Comparison of ENCODE assay signal across 25 cellular contexts in genomic region chr3:11246663-11246970, GRCh38.
"Had no signal": no experiment of that assay in that cellular context is flagged by ENCODE, and none has a peak within 500 bp of the region (broad histone marks: within the 10 kb centered on the region; RNA-seq: fewer than 3 reads in every experiment).

No MANE protein-coding gene starts in this region.

- H3K4me3 ChIP-seq: esophagus muscularis mucosa, gastrocnemius medialis, pancreas, psoas muscle, right atrium auricular region, thoracic aorta, vagina had no signal

- H3K36me3 ChIP-seq: esophagus muscularis mucosa, gastrocnemius medialis, pancreas, right atrium auricular region, thoracic aorta, vagina, WERI-Rb-1 had no signal

- H3K4me3 Mint-ChIP-seq: activated CD8-positive, alpha-beta T cell treated with anti-CD3 and anti-CD28 coated beads, Interleukin-2, amount 10 ng/mL, durations not matched to agents 7 days and 5 days; activated naive CD4-positive, alpha-beta T cell treated with anti-CD3 and anti-CD28 coated beads for 36 hours; brain; memory B cell; natural killer cell treated with Interleukin-12 subunit alpha and Interleukin-12 subunit beta and Interleukin-15 and Interleukin-18, amount 100 ng/mL, for 72 hours; T-helper 2 cell treated with Interferon-gamma antibody and Interleukin-4, amounts not matched to agents 5 μg/mL and 100 μg/mL, for 36 hours; type B pancreatic cell had no signal

- H3K27ac ChIP-seq: esophagus muscularis mucosa, gastrocnemius medialis, pancreas, psoas muscle, right atrium auricular region, thoracic aorta, vagina, WERI-Rb-1 had no signal

- FAIRE-seq: endometrium, pancreas had no signal

- ATAC-seq: activated CD8-positive, alpha-beta T cell treated with anti-CD3 and anti-CD28 coated beads, Interleukin-2, amount 10 ng/mL, durations not matched to agents 7 days and 5 days; gastrocnemius medialis; left cardiac atrium; natural killer cell treated with Interleukin-12 subunit alpha and Interleukin-12 subunit beta and Interleukin-15 and Interleukin-18, amount 100 ng/mL, for 72 hours; pancreas; psoas muscle had no signal

- H3K4me1 ChIP-seq: esophagus muscularis mucosa, gastrocnemius medialis, pancreas, psoas muscle, right atrium auricular region, vagina had no signal

- H3K27me3 ChIP-seq: esophagus muscularis mucosa, gastrocnemius medialis, pancreas, right atrium auricular region, vagina had no signal

- H3K27ac Mint-ChIP-seq: activated CD8-positive, alpha-beta T cell treated with anti-CD3 and anti-CD28 coated beads, Interleukin-2, amount 10 ng/mL, durations not matched to agents 7 days and 5 days; activated naive CD4-positive, alpha-beta T cell treated with anti-CD3 and anti-CD28 coated beads for 36 hours; activated T-helper 2 cell treated with anti-CD3 and anti-CD28 coated beads, Interferon-gamma antibody, Interleukin-2, Interleukin-4, amounts not matched to agents 10 μg/mL and 5 μg/mL and 100 μg/mL, durations not matched to agents 14 hours and 24 hours and 36 hours; brain; memory B cell; natural killer cell treated with Interleukin-12 subunit alpha and Interleukin-12 subunit beta and Interleukin-15 and Interleukin-18, amount 100 ng/mL, for 72 hours; T-helper 2 cell treated with Interferon-gamma antibody and Interleukin-4, amounts not matched to agents 5 μg/mL and 100 μg/mL, for 36 hours; type B pancreatic cell had no signal

- H3K36me3 Mint-ChIP-seq: brain; memory B cell; natural killer cell treated with Interleukin-12 subunit alpha and Interleukin-12 subunit beta and Interleukin-15 and Interleukin-18, amount 100 ng/mL, for 72 hours; type B pancreatic cell had no signal

- H3K4me1 Mint-ChIP-seq: brain, memory B cell had no signal

- H3K9me3 ChIP-seq: esophagus muscularis mucosa, gastrocnemius medialis, pancreas, psoas muscle, right atrium auricular region, thoracic aorta, vagina had no signal

- H3K9me3 Mint-ChIP-seq: activated naive CD4-positive, alpha-beta T cell treated with anti-CD3 and anti-CD28 coated beads for 36 hours; brain; memory B cell; natural killer cell treated with Interleukin-12 subunit alpha and Interleukin-12 subunit beta and Interleukin-15 and Interleukin-18, amount 100 ng/mL, for 72 hours; type B pancreatic cell had no signal

- H3K27me3 Mint-ChIP-seq: memory B cell, type B pancreatic cell had no signal

- DNase-seq: activated CD4-positive, alpha-beta T cell treated with anti-CD3 and anti-CD28 coated beads for 1 hour; activated CD4-positive, alpha-beta T cell treated with anti-CD3 and anti-CD28 coated beads, Interleukin-2, amount 50 U/mL, for 1 hour; activated CD8-positive, alpha-beta T cell treated with anti-CD3 and anti-CD28 coated beads, Interleukin-2, amount 10 ng/mL, durations not matched to agents 7 days and 5 days; activated naive CD4-positive, alpha-beta T cell treated with anti-CD3 and anti-CD28 coated beads for 36 hours; effector CD4-positive, alpha-beta T cell; gastrocnemius medialis; head of caudate nucleus; hypothalamus; left cardiac atrium; pancreas; psoas muscle; stimulated activated CD4-positive, alpha-beta T cell treated with anti-CD3 and anti-CD28 coated beads, Interleukin-4, amount 100 ng/mL, for 24 hours; stimulated activated naive CD4-positive, alpha-beta T cell treated with Interleukin-2 at 50 U/mL for 16 hours; WERI-Rb-1 had no signal
